Comparison of ENCODE assay signal across 13 cellular contexts in the genomic region with DNA sequence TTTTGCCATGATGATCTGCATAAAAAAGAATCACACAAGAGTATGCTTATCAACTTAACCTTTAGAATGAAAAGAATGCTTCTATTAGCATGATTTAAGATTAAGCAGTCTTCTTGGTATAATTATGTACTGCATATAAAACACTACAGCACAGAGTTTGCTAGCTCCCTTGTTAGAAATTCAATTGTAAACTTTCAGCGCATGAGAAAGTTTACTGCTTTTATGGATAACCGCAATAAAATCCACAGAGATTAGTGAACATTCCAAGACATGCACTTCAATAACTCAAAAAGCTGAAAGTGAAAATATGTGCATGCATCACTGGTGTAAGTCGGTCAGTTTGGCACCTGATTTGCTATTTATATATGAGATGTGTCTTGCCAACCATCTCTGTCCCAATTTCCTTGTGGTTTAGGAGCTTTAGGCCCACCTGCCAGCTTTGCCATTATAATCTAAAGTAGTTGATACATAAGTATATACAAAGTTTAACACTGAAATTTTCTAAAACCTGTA.
"Had no signal": no experiment of that assay in that cellular context is flagged by ENCODE, and none has a peak within 500 bp of the region (broad histone marks: within the 10 kb centered on the region; RNA-seq: fewer than 3 reads in every experiment).

No MANE protein-coding gene starts in this region.

- H3K9me3 ChIP-seq: pancreas, tibial nerve had no signal

- H3K4me1 ChIP-seq: tibial nerve had no signal

- H3K27me3 Mint-ChIP-seq: activated naive CD8-positive, alpha-beta T cell treated with anti-CD3 and anti-CD28 coated beads, Interleukin-2, amount 10 ng/mL, durations not matched to agents 7 days and 5 days; naive B cell had no signal

- H3K4me3 ChIP-seq: pancreas, skin epidermis, tibial nerve had no signal

- DNase-seq: activated CD4-positive, alpha-beta T cell treated with anti-CD3 and anti-CD28 coated beads, Interleukin-2, amount 50 U/mL, for 4 hours; activated CD4-positive, CD25-positive, alpha-beta regulatory T cell treated with anti-CD3 and anti-CD28 coated beads, Interleukin-2, amount 50 U/mL, for 72 hours; activated CD8-positive, alpha-beta memory T cell treated with anti-CD3 and anti-CD28 coated beads, Interleukin-2, amount 50 U/mL, for 4 hours; activated naive CD8-positive, alpha-beta T cell treated with anti-CD3 and anti-CD28 coated beads, Interleukin-2, amount 10 ng/mL, durations not matched to agents 7 days and 5 days; kidney glomerular epithelial cell; naive B cell; pancreas; SIG-M5; stimulated activated CD4-positive, alpha-beta T cell treated with anti-CD3 and anti-CD28 coated beads, Interleukin-4, amount 100 ng/mL, for 4 hours had no signal

- FAIRE-seq: colon, pancreas had no signal

- H3K27ac Mint-ChIP-seq: activated naive CD8-positive, alpha-beta T cell treated with anti-CD3 and anti-CD28 coated beads, Interleukin-2, amount 10 ng/mL, durations not matched to agents 7 days and 5 days; activated T-helper 2 cell treated with anti-CD3 and anti-CD28 coated beads, Interferon-gamma antibody, Interleukin-2, Interleukin-4, amounts not matched to agents 10 μg/mL and 5 μg/mL and 100 μg/mL, durations not matched to agents 14 hours and 24 hours and 36 hours had no signal

- H3K27me3 ChIP-seq: pancreas, tibial nerve had no signal

- H3K4me1 Mint-ChIP-seq: naive B cell had no signal

- H3K9me3 Mint-ChIP-seq: activated naive CD8-positive, alpha-beta T cell treated with anti-CD3 and anti-CD28 coated beads, Interleukin-2, amount 10 ng/mL, durations not matched to agents 7 days and 5 days; activated T-helper 2 cell treated with anti-CD3 and anti-CD28 coated beads, Interferon-gamma antibody, Interleukin-2, Interleukin-4, amounts not matched to agents 10 μg/mL and 5 μg/mL and 100 μg/mL, durations not matched to agents 14 hours and 24 hours and 36 hours; naive B cell had no signal

- H3K4me3 Mint-ChIP-seq: activated naive CD8-positive, alpha-beta T cell treated with anti-CD3 and anti-CD28 coated beads, Interleukin-2, amount 10 ng/mL, durations not matched to agents 7 days and 5 days; naive B cell had no signal

- H3K27ac ChIP-seq: pancreas, skin epidermis, tibial nerve had no signal
